14 cellular contexts compared by ENCODE assay signal in the genomic region with DNA sequence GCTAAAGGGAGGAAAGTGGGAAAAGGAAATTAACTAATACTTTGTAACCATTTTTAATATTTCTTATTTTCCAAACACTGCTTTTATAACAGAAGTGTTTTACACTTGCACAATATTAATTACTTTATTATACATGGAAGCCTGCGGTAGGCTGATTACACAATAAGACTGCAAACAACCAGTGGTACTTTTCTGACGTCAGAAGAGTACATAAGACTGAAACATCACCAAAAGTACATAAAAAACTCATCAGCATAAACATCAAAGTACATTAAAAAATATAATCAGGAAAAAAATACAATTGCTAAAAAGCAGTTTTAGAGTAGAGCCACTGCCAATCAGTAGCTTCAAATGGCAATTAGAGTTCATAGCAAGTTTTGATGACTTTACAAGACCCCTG. TPM values are rescaled to one million over a fixed set of nuclear protein-coding genes. Genes with fewer than 3 reads are reported as not detected.
A peak's percentile ranks its signal among the peaks of the same experiment; 100 is the strongest.
DNase-seq lines count a peak whose midpoint lies in the region; ATAC-seq, FAIRE-seq and TF ChIP-seq lines count a peak whose summit lies in the region.
"Had no signal": no experiment of that assay in that cellular context is flagged by ENCODE, and none has a peak within 500 bp of the region (broad histone marks: within the 10 kb centered on the region; RNA-seq: fewer than 3 reads in every experiment).

No MANE protein-coding gene starts in this region.

- H3K9me3 ChIP-seq in right cardiac atrium (ENCODE audit: control insufficient read depth, low read length) (no peaks in the 10 kb centered on the region), small intestine (ENCODE audit: control insufficient read depth, low read depth) (no peaks in the 10 kb centered on the region), MM.1S (replicated peaks; ENCODE audit: insufficient read depth, low read length) (no peaks in the 10 kb centered on the region)

- H3K9me3 Mint-ChIP-seq in activated B cell treated with CpG ODN at 0.5 μM for 24 hours = no peaks in the 10 kb centered on the region
- H3K9me3 Mint-ChIP-seq in glutamatergic neuron (ENCODE audit: unreplicated experiment) = peaks cover 2% of the 10 kb centered on the region

- 0 out of 2 replicates have a peak, but pooled peaks cover 3% of the 10 kb centered on the region for H4K20me1 ChIP-seq in MM.1S (ENCODE audit: insufficient read depth, low read length)

- H3K4me3 ChIP-seq in right cardiac atrium (ENCODE audit: low read length) (peak overlapping the region; percentile 38), small intestine (ENCODE audit: low read depth in 1 of 2, low read length in 2 of 2) (no peak overlapping the region), MM.1S (ENCODE audit: low read length) (no peak overlapping the region)

- no peak for ATAC-seq in right cardiac atrium
- no peak for ATAC-seq in left cardiac atrium
- no peak for ATAC-seq in activated B cell treated with CpG ODN at 0.5 μM for 24 hours (ENCODE audit: low read depth)
- no peak for ATAC-seq in HG03378 (IDR thresholded peaks at IDR 0.05; ENCODE audit: unreplicated experiment)

- peaks cover 78% of the 10 kb centered on the region for H3K36me3 Mint-ChIP-seq in activated B cell treated with CpG ODN at 0.5 μM for 24 hours (ENCODE audit: low read depth)
- H3K36me3 Mint-ChIP-seq in glutamatergic neuron (ENCODE audit: unreplicated experiment) = peaks cover 19% of the 10 kb centered on the region

- H3F3A ChIP-seq in MM.1S (ENCODE audit: insufficient read depth, low read length) = peaks cover 3% of the 10 kb centered on the region; the same call in 1 of the 2 replicates

- H3K27me3 ChIP-seq in right cardiac atrium (ENCODE audit: control insufficient read depth, insufficient read depth) (no peaks in the 10 kb centered on the region), small intestine (ENCODE audit: control insufficient read depth in 2 of 2, insufficient read depth in 2 of 2, low read length in 2 of 2) (no peaks in the 10 kb centered on the region), MM.1S (replicated peaks; ENCODE audit: insufficient read depth, low read length) (no peaks in the 10 kb centered on the region)

- no peak overlapping the region for H3K27ac Mint-ChIP-seq in activated B cell treated with CpG ODN at 0.5 μM for 24 hours
- H3K27ac Mint-ChIP-seq in glutamatergic neuron (ENCODE audit: unreplicated experiment) = no peak overlapping the region

- H3K4me1 ChIP-seq in right cardiac atrium (ENCODE audit: control insufficient read depth, insufficient read depth, low read length) (peaks cover 13% of the 10 kb centered on the region), small intestine (ENCODE audit: control insufficient read depth in 2 of 2, insufficient read depth in 1 of 2, low read depth in 1 of 2, low read length in 1 of 2) (peaks cover 6 to 8% of the 10 kb centered on the region in 2 donors), MM.1S (ENCODE audit: low read length) (0 out of 2 replicates have a peak, but pooled peaks cover 13% of the 10 kb centered on the region)

- H3K4me1 Mint-ChIP-seq in activated B cell treated with CpG ODN at 0.5 μM for 24 hours = peaks cover 48% of the 10 kb centered on the region
- peaks cover 27% of the 10 kb centered on the region for H3K4me1 Mint-ChIP-seq in glutamatergic neuron (ENCODE audit: low read depth, unreplicated experiment)

- WGBS in right cardiac atrium = 71% methylated on average over 2 of the region's 2 CpGs
- 5 to 41% (median 9%) methylated on average over 2 of the region's 2 CpGs for WGBS in small intestine, 3 donors

- peaks cover 47% of the 10 kb centered on the region for H3K79me2 ChIP-seq in MM.1S (ENCODE audit: low read length)

- CTCF ChIA-PET in activated B cell treated with CpG ODN at 0.5 μM for 24 hours (lab: Charles Lee) = no interaction called here

- H3K4me2 ChIP-seq in MM.1S (ENCODE audit: low read depth, low read length) = no peak overlapping the region

- TF ChIP-seq CTCF in activated B cell treated with CpG ODN at 0.5 μM for 24 hours (IDR thresholded peaks at IDR 0.05) (no peak), glutamatergic neuron (IDR thresholded peaks at IDR 0.05; ENCODE audit: partially characterized antibody, unreplicated experiment) (no peak), MM.1S (IDR thresholded peaks at IDR 0.05; ENCODE audit: low read length) (no peak)

- DNase-seq in right cardiac atrium (no peak), left cardiac atrium (no peak), activated B cell treated with CpG ODN at 0.5 μM for 24 hours (no peak), glutamatergic neuron (no peak), small intestine (peak; percentile 21), C1 segment of cervical spinal cord (lab: John Stamatoyannopoulos, UW) (no peak), MM.1S (no peak)
- DNase-seq: activated effector memory CD4-positive, alpha-beta T cell treated with Interleukin-2 at 50 U/mL for 16 hours; effector CD8-positive, alpha-beta T cell; NCI-H2171 treated with DMSO at 0.1 percent for 48 hours had no signal

- H3K9ac ChIP-seq in MM.1S (ENCODE audit: low read length) = no peak overlapping the region

- H2AFZ ChIP-seq in MM.1S (ENCODE audit: low read length) = no peak overlapping the region

- no peak overlapping the region for H3K27ac ChIP-seq in right cardiac atrium (ENCODE audit: low read length)
- H3K27ac ChIP-seq in small intestine (ENCODE audit: low read depth in 1 of 2, low read length in 1 of 2) = no peak overlapping the region
- H3K27ac ChIP-seq in MM.1S (ENCODE audit: low read length) = no peak overlapping the region
- H3K27ac ChIP-seq: RWPE1, VCaP had no signal

- H3K4me3 Mint-ChIP-seq in activated B cell treated with CpG ODN at 0.5 μM for 24 hours = peak overlapping the region; percentile 11
- H3K4me3 Mint-ChIP-seq in glutamatergic neuron (ENCODE audit: unreplicated experiment) = peak overlapping the region; percentile 77

- POLR2A ChIA-PET in activated B cell treated with CpG ODN at 0.5 μM for 24 hours (lab: Charles Lee) = no interaction called here

- FAIRE-seq in small intestine (lab: Jason Lieb, UNC) = no peak
- FAIRE-seq: GM12892 had no signal

- no peaks in the 10 kb centered on the region for H3K36me3 ChIP-seq in small intestine (ENCODE audit: control insufficient read depth in 2 of 2, insufficient read depth in 2 of 2, low read length in 2 of 2)
- H3K36me3 ChIP-seq in MM.1S (replicated peaks; ENCODE audit: insufficient read depth, low read length) = 0 out of 2 replicates have a peak, but pooled peaks cover 4% of the 10 kb centered on the region

- no peaks in the 10 kb centered on the region for H3K27me3 Mint-ChIP-seq in activated B cell treated with CpG ODN at 0.5 μM for 24 hours
- peaks cover 5% of the 10 kb centered on the region for H3K27me3 Mint-ChIP-seq in glutamatergic neuron (ENCODE audit: unreplicated experiment)

- intact Hi-C loops in right cardiac atrium (cut with DNase I) = no loop called here
- intact Hi-C loops in left cardiac atrium (cut with DNase I) = no loop called here
- intact Hi-C loops in activated B cell treated with CpG ODN at 0.5 μM for 24 hours (cut with micrococcal nuclease) = no loop called here

- no peaks in the 10 kb centered on the region for H3K9me2 ChIP-seq in MM.1S (replicated peaks; ENCODE audit: insufficient read depth, low read length)

RNA-seq across cellular contexts. Expression of gene ZNF281, which starts 4.6 kb away (rescaled TPM):
- total RNA-seq in right cardiac atrium (1 to 10 TPM; 8.2 to 9.2 (median 9.0) TPM), left cardiac atrium (1 to 10 TPM; 7.0 to 9.2 TPM), activated B cell treated with CpG ODN at 0.5 μM for 24 hours (28.2 and 31.2 TPM in 2 replicates), glutamatergic neuron (ENCODE audit: unreplicated experiment) (32.2 TPM)
- polyA plus RNA-seq in right cardiac atrium (4.0 TPM), small intestine (1 to 10 TPM; 1.6 to 3.6 (median 3.1) TPM)
